In the genomic region with DNA sequence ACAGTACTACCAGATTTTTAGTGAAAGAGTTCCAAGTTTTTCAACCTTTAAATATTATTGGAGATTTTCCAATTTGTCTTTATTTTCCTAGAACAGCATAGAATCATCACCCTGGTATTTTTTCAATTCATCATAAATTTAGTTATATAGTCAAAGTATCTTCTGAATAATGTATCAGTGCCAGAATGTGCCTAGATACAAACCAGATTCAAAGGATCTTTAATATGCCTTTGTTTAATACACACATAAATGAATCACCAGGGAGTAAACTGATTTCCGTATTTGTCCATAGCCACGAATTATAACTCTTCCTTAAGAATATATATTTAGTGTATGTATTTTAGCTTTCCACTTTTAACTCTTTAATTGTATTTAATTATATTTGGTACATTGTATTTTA, we compare ENCODE assay signal across 21 cellular contexts.
A peak's percentile ranks its signal among the peaks of the same experiment; 100 is the strongest.
DNase-seq lines count a peak whose midpoint lies in the region; ATAC-seq, FAIRE-seq and TF ChIP-seq lines count a peak whose summit lies in the region.
"Had no signal": no experiment of that assay in that cellular context is flagged by ENCODE, and none has a peak within 500 bp of the region (broad histone marks: within the 10 kb centered on the region; RNA-seq: fewer than 3 reads in every experiment).

No MANE protein-coding gene starts in this region.

- H3K9me2 ChIP-seq in PC-3 (replicated peaks; ENCODE audit: low read length): no peaks in the 10 kb centered on the region
- H3K9me2 ChIP-seq in SK-N-SH: no peaks in the 10 kb centered on the region

- H3K4me1 ChIP-seq in PC-3 (ENCODE audit: insufficient read depth, low read length) (peaks cover 24% of the 10 kb centered on the region), SK-N-SH (ENCODE audit: control insufficient read depth in 1 of 2, insufficient read depth in 2 of 2, low read depth in 1 of 2, low read length in 1 of 2) (peaks cover 0 to 12% of the 10 kb centered on the region in 2 experiments; a peak in 1 of 4 replicates)
- H3K4me1 ChIP-seq: A549; BLaER1 treated with 17β-estradiol and CSF1 and Interleukin-3, amounts not matched to agents 10 nM and 100 nM had no signal

- H3F3A ChIP-seq in PC-3 (ENCODE audit: low read length, unreplicated experiment) (no peaks in the 10 kb centered on the region), SK-N-SH (replicated peaks; ENCODE audit: insufficient read depth) (no peaks in the 10 kb centered on the region)

- H3K9me3 Mint-ChIP-seq in activated naive CD4-positive, alpha-beta T cell treated with anti-CD3 and anti-CD28 coated beads, Interleukin-2, amount 10 ng/mL, durations not matched to agents 7 days and 5 days: peaks cover under 1% of the 10 kb centered on the region

- H3K9ac ChIP-seq in PC-3 (ENCODE audit: low read length) (no peak overlapping the region), SK-N-SH (no peak overlapping the region)
- H3K9ac ChIP-seq: BLaER1 treated with 17β-estradiol and CSF1 and Interleukin-3, amounts not matched to agents 10 nM and 100 nM had no signal

- TF ChIP-seq RAD21 in SK-N-SH (IDR thresholded peaks at IDR 0.05; ENCODE audit: low read length): no peak

- H3K27me3 ChIP-seq in PC-3 (ENCODE audit: low read length) (no peaks in the 10 kb centered on the region), SK-N-SH (ENCODE audit: insufficient read depth) (no peaks in the 10 kb centered on the region)
- H3K27me3 ChIP-seq: BLaER1 treated with 17β-estradiol and CSF1 and Interleukin-3, amounts not matched to agents 10 nM and 100 nM had no signal

- H3K36me3 ChIP-seq in PC-3 (ENCODE audit: low read depth, low read length) (no peaks in the 10 kb centered on the region), SK-N-SH (replicated peaks in 1 of 2; ENCODE audit: control insufficient read depth in 1 of 2, insufficient read depth in 2 of 2, low read length in 1 of 2) (no peaks in the 10 kb centered on the region)
- H3K36me3 ChIP-seq: BLaER1 treated with 17β-estradiol and CSF1 and Interleukin-3, amounts not matched to agents 10 nM and 100 nM had no signal

- no peak overlapping the region for H3K27ac Mint-ChIP-seq in activated naive CD4-positive, alpha-beta T cell treated with anti-CD3 and anti-CD28 coated beads, Interleukin-2, amount 10 ng/mL, durations not matched to agents 7 days and 5 days
- H3K27ac Mint-ChIP-seq: B cell; CD4-positive, alpha-beta T cell; CD8-positive, alpha-beta T cell had no signal

- DNase-seq in PC-3 (peak; percentile 43), SK-N-SH (no peak), frontal cortex (ENCODE audit: low spot score in 2 of 2) (no peak), cortex of kidney (lab: John Stamatoyannopoulos, UW) (no peak)
- DNase-seq in activated naive CD4-positive, alpha-beta T cell treated with anti-CD3 and anti-CD28 coated beads, Interleukin-2, amount 10 ng/mL, durations not matched to agents 7 days and 5 days: no peak
- DNase-seq: AML-193; Caco-2; Calu3; CD4-positive, alpha-beta T cell; CD8-positive, alpha-beta T cell; DMS79 treated with DMSO at 0.1 percent for 48 hours; GF-D8 had no signal

- H3K9me3 ChIP-seq in PC-3 (ENCODE audit: low read length): no peaks in the 10 kb centered on the region
- no peaks in the 10 kb centered on the region for H3K9me3 ChIP-seq in SK-N-SH
- H3K9me3 ChIP-seq: A549; BLaER1 treated with 17β-estradiol and CSF1 and Interleukin-3, amounts not matched to agents 10 nM and 100 nM; Caco-2 had no signal

- POLR2A ChIA-PET in PC-3 (lab: Charles Lee; ENCODE audit: unreplicated experiment) (no interaction called here), SK-N-SH (lab: Yijun Ruan, JAX) (no interaction called here)

- intact Hi-C loops in PC-3 (cut with micrococcal nuclease): no loop called here

- H3K4me3 ChIP-seq in PC-3 (ENCODE audit: low read length) (no peak overlapping the region), SK-N-SH (ENCODE audit: low read depth in 2 of 2, low read length in 1 of 2) (no peak overlapping the region)
- H3K4me3 ChIP-seq: A549; BLaER1 treated with 17β-estradiol and CSF1 and Interleukin-3, amounts not matched to agents 10 nM and 100 nM had no signal

- H3K4me2 ChIP-seq in PC-3 (ENCODE audit: low read length) (0 out of 2 replicates have a peak overlapping the region, but pooled peaks have one; percentile 16), SK-N-SH (no peak overlapping the region)
- H3K4me2 ChIP-seq: A549; BLaER1 treated with 17β-estradiol and CSF1 and Interleukin-3, amounts not matched to agents 10 nM and 100 nM had no signal

- no peak overlapping the region for H3K4me3 Mint-ChIP-seq in activated naive CD4-positive, alpha-beta T cell treated with anti-CD3 and anti-CD28 coated beads, Interleukin-2, amount 10 ng/mL, durations not matched to agents 7 days and 5 days
- H3K4me3 Mint-ChIP-seq: B cell; CD4-positive, alpha-beta T cell; CD8-positive, alpha-beta T cell had no signal

- no peaks in the 10 kb centered on the region for H3K36me3 Mint-ChIP-seq in activated naive CD4-positive, alpha-beta T cell treated with anti-CD3 and anti-CD28 coated beads, Interleukin-2, amount 10 ng/mL, durations not matched to agents 7 days and 5 days
- H3K36me3 Mint-ChIP-seq: CD8-positive, alpha-beta T cell had no signal

- FAIRE-seq in frontal cortex (lab: Jason Lieb, UNC): peak; percentile 21
- FAIRE-seq: A549, D721Med, G401.6, GM12891, GM19239 had no signal

- H3K79me2 ChIP-seq in PC-3 (ENCODE audit: low read length) (no peaks in the 10 kb centered on the region), SK-N-SH (ENCODE audit: insufficient read depth) (no peaks in the 10 kb centered on the region)

- no peak for TF ChIP-seq EP300 in SK-N-SH (IDR thresholded peaks at IDR 0.05; ENCODE audit: borderline replicate concordance in 1 of 2, low read depth in 1 of 2, low read length in 1 of 2)

- no peak for TF ChIP-seq CTCF in PC-3 (conservative IDR thresholded peaks at IDR 0.05; ENCODE audit: low read depth, low read length)
- no peak for TF ChIP-seq CTCF in SK-N-SH (IDR thresholded peaks at IDR 0.05)

- H4K20me1 ChIP-seq in PC-3 (ENCODE audit: low read length): no peaks in the 10 kb centered on the region
- no peaks in the 10 kb centered on the region for H4K20me1 ChIP-seq in SK-N-SH (ENCODE audit: insufficient read depth)
- H4K20me1 ChIP-seq: BLaER1 treated with 17β-estradiol and CSF1 and Interleukin-3, amounts not matched to agents 10 nM and 100 nM had no signal

- 20% methylated on average over 2 of the region's 2 CpGs for WGBS in SK-N-SH (ENCODE audit: low lambda C conversion rate)

- CTCF ChIA-PET in PC-3 (lab: Charles Lee) (no interaction called here), SK-N-SH (lab: Yijun Ruan, JAX) (no interaction called here)
- CTCF ChIA-PET in activated naive CD4-positive, alpha-beta T cell treated with anti-CD3 and anti-CD28 coated beads, Interleukin-2, amount 10 ng/mL, durations not matched to agents 7 days and 5 days (lab: Charles Lee): no interaction called here

- no peaks in the 10 kb centered on the region for H3K4me1 Mint-ChIP-seq in activated naive CD4-positive, alpha-beta T cell treated with anti-CD3 and anti-CD28 coated beads, Interleukin-2, amount 10 ng/mL, durations not matched to agents 7 days and 5 days
- H3K4me1 Mint-ChIP-seq: B cell had no signal

- H3K27ac ChIP-seq in PC-3 (ENCODE audit: low read length): no peak overlapping the region
- H3K27ac ChIP-seq in SK-N-SH (ENCODE audit: low read depth in 2 of 2, low read length in 1 of 2): peak overlapping the region in 1 of 2 experiments; percentile 23; a peak in 1 of 4 replicates
- H3K27ac ChIP-seq: 22Rv1; A549; BLaER1 treated with 17β-estradiol and CSF1 and Interleukin-3, amounts not matched to agents 10 nM and 100 nM; C4-2B had no signal

- peak; percentile 79 for ATAC-seq in PC-3
- ATAC-seq: A549; CD8-positive, alpha-beta T cell had no signal

- BruUV-seq in PC-3 (replicated peaks; lab: Mats Ljungman, UMichigan): no TSS peak

- H2AFZ ChIP-seq in PC-3 (ENCODE audit: low read length): no peak overlapping the region
- peak overlapping the region; percentile 7; the same call in 1 of the 2 replicates for H2AFZ ChIP-seq in SK-N-SH (ENCODE audit: low read depth)

- no peaks in the 10 kb centered on the region for H3K27me3 Mint-ChIP-seq in activated naive CD4-positive, alpha-beta T cell treated with anti-CD3 and anti-CD28 coated beads, Interleukin-2, amount 10 ng/mL, durations not matched to agents 7 days and 5 days
- H3K27me3 Mint-ChIP-seq: B cell; CD4-positive, alpha-beta T cell had no signal

TF ChIP-seq in SK-N-SH, 30 proteins besides CTCF, POLR2A, EP300 and RAD21:
- TF ChIP-seq USF2 (IDR thresholded peaks at IDR 0.05; ENCODE audit: borderline replicate concordance, low read depth, low read length) (no peak), GABPA (IDR thresholded peaks at IDR 0.05; ENCODE audit: low read depth) (no peak), SMC3 (IDR thresholded peaks at IDR 0.05; ENCODE audit: low read depth, low read length) (no peak), TCF12 (IDR thresholded peaks at IDR 0.05) (peak; percentile 75), GATA2 (CRISPR knock-in tag; IDR thresholded peaks at IDR 0.05) (no peak), NFIC (IDR thresholded peaks at IDR 0.05; ENCODE audit: borderline replicate concordance) (peak; percentile 17; the same call in 1 of the 2 replicates)
- TF ChIP-seq, protein P1, sequence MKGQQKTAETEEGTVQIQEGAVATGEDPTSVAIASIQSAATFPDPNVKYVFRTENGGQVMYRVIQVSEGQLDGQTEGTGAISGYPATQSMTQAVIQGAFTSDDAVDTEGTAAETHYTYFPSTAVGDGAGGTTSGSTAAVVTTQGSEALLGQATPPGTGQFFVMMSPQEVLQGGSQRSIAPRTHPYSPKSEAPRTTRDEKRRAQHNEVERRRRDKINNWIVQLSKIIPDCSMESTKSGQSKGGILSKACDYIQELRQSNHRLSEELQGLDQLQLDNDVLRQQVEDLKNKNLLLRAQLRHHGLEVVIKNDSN (IDR thresholded peaks at IDR 0.05; ENCODE audit: borderline replicate concordance, low read depth): no peak
- TF ChIP-seq, protein P2, sequence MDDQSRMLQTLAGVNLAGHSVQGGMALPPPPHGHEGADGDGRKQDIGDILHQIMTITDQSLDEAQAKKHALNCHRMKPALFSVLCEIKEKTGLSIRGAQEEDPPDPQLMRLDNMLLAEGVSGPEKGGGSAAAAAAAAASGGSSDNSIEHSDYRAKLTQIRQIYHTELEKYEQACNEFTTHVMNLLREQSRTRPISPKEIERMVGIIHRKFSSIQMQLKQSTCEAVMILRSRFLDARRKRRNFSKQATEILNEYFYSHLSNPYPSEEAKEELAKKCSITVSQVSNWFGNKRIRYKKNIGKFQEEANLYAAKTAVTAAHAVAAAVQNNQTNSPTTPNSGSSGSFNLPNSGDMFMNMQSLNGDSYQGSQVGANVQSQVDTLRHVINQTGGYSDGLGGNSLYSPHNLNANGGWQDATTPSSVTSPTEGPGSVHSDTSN (IDR thresholded peaks at IDR 0.05): peak; percentile 33; the same call in 1 of the 2 replicates
